ENCODE assay signal across 16 cellular contexts in genomic region chr16:350203-350602, GRCh38. TPM values are rescaled to one million over a fixed set of nuclear protein-coding genes. Genes with fewer than 3 reads are reported as not detected.
A peak's percentile ranks its signal among the peaks of the same experiment; 100 is the strongest.
DNase-seq lines count a peak whose midpoint lies in the region; ATAC-seq, FAIRE-seq and TF ChIP-seq lines count a peak whose summit lies in the region.
"Had no signal": no experiment of that assay in that cellular context is flagged by ENCODE, and none has a peak within 500 bp of the region (broad histone marks: within the 10 kb centered on the region; RNA-seq: fewer than 3 reads in every experiment).

No MANE protein-coding gene starts in this region.

- H3K4me3 ChIP-seq in CD4-positive, alpha-beta memory T cell (ENCODE audit: low read length in 2 of 2): no peak overlapping the region
- H3K4me3 ChIP-seq: adrenal gland, left lung had no signal

- H3K27me3 Mint-ChIP-seq in CD4-positive, alpha-beta memory T cell: no peaks in the 10 kb centered on the region
- no peaks in the 10 kb centered on the region for H3K27me3 Mint-ChIP-seq in activated CD8-positive, alpha-beta T cell treated with anti-CD3 and anti-CD28 coated beads, Interleukin-2, amount 10 ng/mL, durations not matched to agents 7 days and 5 days (ENCODE audit: low read depth)
- H3K27me3 Mint-ChIP-seq in naive thymus-derived CD8-positive, alpha-beta T cell: no peaks in the 10 kb centered on the region
- H3K27me3 Mint-ChIP-seq in activated CD4-positive, alpha-beta T cell treated with anti-CD3 and anti-CD28 coated beads, Interleukin-2, amount 10 ng/mL, durations not matched to agents 7 days and 5 days: no peaks in the 10 kb centered on the region
- H3K27me3 Mint-ChIP-seq: effector memory CD8-positive, alpha-beta T cell had no signal

- peaks cover 21 to 41% of the 10 kb centered on the region in 2 donors for H3K36me3 Mint-ChIP-seq in CD4-positive, alpha-beta memory T cell
- H3K36me3 Mint-ChIP-seq in activated CD8-positive, alpha-beta T cell treated with anti-CD3 and anti-CD28 coated beads, Interleukin-2, amount 10 ng/mL, durations not matched to agents 7 days and 5 days (ENCODE audit: low read depth): peaks cover 34% of the 10 kb centered on the region
- peaks cover 0 to 39% (median 5%) of the 10 kb centered on the region in 3 donors for H3K36me3 Mint-ChIP-seq in naive thymus-derived CD8-positive, alpha-beta T cell
- peaks cover 25% of the 10 kb centered on the region for H3K36me3 Mint-ChIP-seq in activated CD4-positive, alpha-beta T cell treated with anti-CD3 and anti-CD28 coated beads, Interleukin-2, amount 10 ng/mL, durations not matched to agents 7 days and 5 days (ENCODE audit: low read depth)

- TF ChIP-seq POLR2A in GM12891 (IDR thresholded peaks at IDR 0.05; ENCODE audit: low read depth, low read length): no peak

- H3K4me1 Mint-ChIP-seq in CD4-positive, alpha-beta memory T cell: peaks cover 37 to 82% (median 66%) of the 10 kb centered on the region in 4 donors
- H3K4me1 Mint-ChIP-seq in activated CD8-positive, alpha-beta T cell treated with anti-CD3 and anti-CD28 coated beads, Interleukin-2, amount 10 ng/mL, durations not matched to agents 7 days and 5 days (ENCODE audit: low read depth): peaks cover 56% of the 10 kb centered on the region
- peaks cover 30 to 75% (median 68%) of the 10 kb centered on the region in 4 donors for H3K4me1 Mint-ChIP-seq in naive thymus-derived CD8-positive, alpha-beta T cell
- H3K4me1 Mint-ChIP-seq in activated CD4-positive, alpha-beta T cell treated with anti-CD3 and anti-CD28 coated beads, Interleukin-2, amount 10 ng/mL, durations not matched to agents 7 days and 5 days: peaks cover 49% of the 10 kb centered on the region

- DNase-seq in CD4-positive, alpha-beta memory T cell: no peak
- DNase-seq in GM12891 (ENCODE audit: insufficient read length, low spot score): no peak
- DNase-seq in activated CD8-positive, alpha-beta T cell treated with anti-CD3 and anti-CD28 coated beads, Interleukin-2, amount 10 ng/mL, durations not matched to agents 7 days and 5 days: no peak
- DNase-seq in naive thymus-derived CD8-positive, alpha-beta T cell: no peak
- DNase-seq in effector CD8-positive, alpha-beta T cell (lab: John Stamatoyannopoulos, UW): no peak
- DNase-seq in activated CD4-positive, alpha-beta T cell treated with anti-CD3 and anti-CD28 coated beads, Interleukin-2, amount 10 ng/mL, durations not matched to agents 7 days and 5 days: no peak
- DNase-seq: adrenal gland; effector memory CD8-positive, alpha-beta T cell; left lung; NCI-H1930; NCI-H510A treated with DMSO at 0.1 percent for 48 hours; retina; stimulated activated CD4-positive, alpha-beta T cell treated with anti-CD3 and anti-CD28 coated beads, Interleukin-1b, Interleukin-23, amount 100 ng/mL, for 48 hours had no signal

- peak; percentile 45 for FAIRE-seq in GM12891 (lab: Jason Lieb, UNC)
- FAIRE-seq: H1 had no signal

- no peak for ATAC-seq in activated CD8-positive, alpha-beta T cell treated with anti-CD3 and anti-CD28 coated beads, Interleukin-2, amount 10 ng/mL, durations not matched to agents 7 days and 5 days
- ATAC-seq in naive thymus-derived CD8-positive, alpha-beta T cell: no peak
- no peak for ATAC-seq in HG02798 (IDR thresholded peaks at IDR 0.05; ENCODE audit: poor library complexity, unreplicated experiment)
- ATAC-seq: effector memory CD8-positive, alpha-beta T cell; left lung; SK-N-SH treated with all-trans-retinoic acid at 6 μM for 48 hours had no signal

- H3K9me3 ChIP-seq in CD4-positive, alpha-beta memory T cell (ENCODE audit: control insufficient read depth in 1 of 2, low read length in 2 of 2): no peaks in the 10 kb centered on the region
- H3K9me3 ChIP-seq: adrenal gland, left lung had no signal

- peak overlapping the region in 5 of 7 donors; percentile 48 to 82 (median 68) for H3K27ac Mint-ChIP-seq in CD4-positive, alpha-beta memory T cell
- H3K27ac Mint-ChIP-seq in activated CD8-positive, alpha-beta T cell treated with anti-CD3 and anti-CD28 coated beads, Interleukin-2, amount 10 ng/mL, durations not matched to agents 7 days and 5 days: no peak overlapping the region
- peak overlapping the region in 4 of 10 donors; percentile 35 to 65 (median 56) for H3K27ac Mint-ChIP-seq in naive thymus-derived CD8-positive, alpha-beta T cell
- no peak overlapping the region for H3K27ac Mint-ChIP-seq in activated CD4-positive, alpha-beta T cell treated with anti-CD3 and anti-CD28 coated beads, Interleukin-2, amount 10 ng/mL, durations not matched to agents 7 days and 5 days

- H3K36me3 ChIP-seq in CD4-positive, alpha-beta memory T cell (ENCODE audit: insufficient read depth, low read length): no peaks in the 10 kb centered on the region

- no peaks in the 10 kb centered on the region for H3K27me3 ChIP-seq in CD4-positive, alpha-beta memory T cell (ENCODE audit: insufficient read depth, low read length)
- H3K27me3 ChIP-seq: adrenal gland, left lung had no signal

- H3K27ac ChIP-seq in CD4-positive, alpha-beta memory T cell (ENCODE audit: low read depth, low read length): no peak overlapping the region
- H3K27ac ChIP-seq: left lung had no signal

- intact Hi-C loops in CD4-positive, alpha-beta memory T cell (cut with micrococcal nuclease): no loop called here

- POLR2A ChIA-PET in CD4-positive, alpha-beta memory T cell (lab: Charles Lee; ENCODE audit: partially characterized antibody): interaction anchor here (0.7 to 1.8 kb wide), 2 partner anchors 32 to 1915 kb away, joined by 3 to 4 read pairs; partner anchors contain the start of gene PGAP6
- POLR2A ChIA-PET in activated CD8-positive, alpha-beta T cell treated with anti-CD3 and anti-CD28 coated beads, Interleukin-2, amount 10 ng/mL, durations not matched to agents 7 days and 5 days (lab: Charles Lee): no interaction called here
- POLR2A ChIA-PET in naive thymus-derived CD8-positive, alpha-beta T cell (lab: Charles Lee): interaction anchor here (1.1 to 3.2 kb wide), 3 partner anchors 9 to 116 kb away, joined by 3 to 23 read pairs (median 3); partner anchors contain the start of gene FAM234A
- POLR2A ChIA-PET in activated CD4-positive, alpha-beta T cell treated with anti-CD3 and anti-CD28 coated beads, Interleukin-2, amount 10 ng/mL, durations not matched to agents 7 days and 5 days (lab: Charles Lee): no interaction called here

- H3K4me1 ChIP-seq in CD4-positive, alpha-beta memory T cell (ENCODE audit: insufficient read depth, low read length): peaks cover 80% of the 10 kb centered on the region

- CTCF ChIA-PET in CD4-positive, alpha-beta memory T cell (lab: Charles Lee; ENCODE audit: partially characterized antibody): interaction anchor here (0.7 to 2.1 kb wide), 3 partner anchors 17 to 144 kb away, joined by 3 to 10 read pairs (median 4); partner anchors contain the start of gene FAM234A
- CTCF ChIA-PET in activated CD8-positive, alpha-beta T cell treated with anti-CD3 and anti-CD28 coated beads, Interleukin-2, amount 10 ng/mL, durations not matched to agents 7 days and 5 days (lab: Charles Lee): interaction anchor here (0.5 to 2.5 kb wide), 9 partner anchors 8 to 313 kb away, joined by 3 to 10 read pairs (median 3); partner anchors contain the start of gene FAM234A
- CTCF ChIA-PET in activated CD4-positive, alpha-beta T cell treated with anti-CD3 and anti-CD28 coated beads, Interleukin-2, amount 10 ng/mL, durations not matched to agents 7 days and 5 days (lab: Charles Lee): interaction anchor here (1.3 to 1.7 kb wide), 2 partner anchors 28 to 115 kb away, joined by 3 to 4 read pairs; partner anchors contain the start of gene FAM234A

- peak overlapping the region; percentile 25 to 93 (median 50) for H3K4me3 Mint-ChIP-seq in CD4-positive, alpha-beta memory T cell
- peak overlapping the region; percentile 44 for H3K4me3 Mint-ChIP-seq in activated CD8-positive, alpha-beta T cell treated with anti-CD3 and anti-CD28 coated beads, Interleukin-2, amount 10 ng/mL, durations not matched to agents 7 days and 5 days
- H3K4me3 Mint-ChIP-seq in naive thymus-derived CD8-positive, alpha-beta T cell: peak overlapping the region; percentile 3 to 95 (median 74)
- H3K4me3 Mint-ChIP-seq in activated CD4-positive, alpha-beta T cell treated with anti-CD3 and anti-CD28 coated beads, Interleukin-2, amount 10 ng/mL, durations not matched to agents 7 days and 5 days: no peak overlapping the region

- H3K9me3 Mint-ChIP-seq in CD4-positive, alpha-beta memory T cell: no peaks in the 10 kb centered on the region
- no peaks in the 10 kb centered on the region for H3K9me3 Mint-ChIP-seq in activated CD8-positive, alpha-beta T cell treated with anti-CD3 and anti-CD28 coated beads, Interleukin-2, amount 10 ng/mL, durations not matched to agents 7 days and 5 days (ENCODE audit: insufficient read depth)
- no peaks in the 10 kb centered on the region for H3K9me3 Mint-ChIP-seq in naive thymus-derived CD8-positive, alpha-beta T cell
- no peaks in the 10 kb centered on the region for H3K9me3 Mint-ChIP-seq in activated CD4-positive, alpha-beta T cell treated with anti-CD3 and anti-CD28 coated beads, Interleukin-2, amount 10 ng/mL, durations not matched to agents 7 days and 5 days
- H3K9me3 Mint-ChIP-seq: effector memory CD8-positive, alpha-beta T cell had no signal

RNA-seq across cellular contexts. Expression of gene AXIN1, which starts 2.3 kb away (rescaled TPM):
- 10 to 100 TPM; 40.3 to 43.0 TPM for total RNA-seq in CD4-positive, alpha-beta memory T cell
- 1 to 10 TPM in 1 of 2 donors, under 1 TPM in 1; 0.67 to 6.0 TPM for polyA plus RNA-seq in CD4-positive, alpha-beta memory T cell
- 13.5 TPM for polyA plus RNA-seq in GM12891 (2012; ENCODE audit: low read depth, missing spikeins)
- 10 to 100 TPM; 25.1 to 26.1 TPM for total RNA-seq in activated CD8-positive, alpha-beta T cell treated with anti-CD3 and anti-CD28 coated beads, Interleukin-2, amount 10 ng/mL, durations not matched to agents 7 days and 5 days
- total RNA-seq in naive thymus-derived CD8-positive, alpha-beta T cell: 10 to 100 TPM; 40.7 to 44.0 TPM
- polyA plus RNA-seq in naive thymus-derived CD8-positive, alpha-beta T cell: 1 to 10 TPM; 1.6 to 4.1 (median 2.2) TPM
- 10 to 100 TPM; 25.5 to 30.6 TPM for total RNA-seq in activated CD4-positive, alpha-beta T cell treated with anti-CD3 and anti-CD28 coated beads, Interleukin-2, amount 10 ng/mL, durations not matched to agents 7 days and 5 days

RNA-seq across cellular contexts. Expression of gene MRPL28, which starts 20.1 kb away (rescaled TPM):
- 10 to 100 TPM; 27.9 to 29.2 TPM for total RNA-seq in CD4-positive, alpha-beta memory T cell
- 10 to 100 TPM; 58.6 to 59.2 TPM for polyA plus RNA-seq in CD4-positive, alpha-beta memory T cell
- 62.7 TPM for polyA plus RNA-seq in GM12891 (2012; ENCODE audit: low read depth, missing spikeins)
- 10 to 100 TPM; 95.3 to 95.8 TPM for total RNA-seq in activated CD8-positive, alpha-beta T cell treated with anti-CD3 and anti-CD28 coated beads, Interleukin-2, amount 10 ng/mL, durations not matched to agents 7 days and 5 days
- total RNA-seq in naive thymus-derived CD8-positive, alpha-beta T cell: 10 to 100 TPM; 32.4 to 33.3 TPM
- polyA plus RNA-seq in naive thymus-derived CD8-positive, alpha-beta T cell: 10 to 100 TPM; 57.4 to 66.6 (median 64.7) TPM
- 10 to 100 TPM; 78.4 to 80.0 TPM for total RNA-seq in activated CD4-positive, alpha-beta T cell treated with anti-CD3 and anti-CD28 coated beads, Interleukin-2, amount 10 ng/mL, durations not matched to agents 7 days and 5 days

RNA-seq across cellular contexts. Expression of gene PGAP6, which starts 31.6 kb away (rescaled TPM):
- 10 to 100 TPM; 72.2 to 73.5 TPM for total RNA-seq in CD4-positive, alpha-beta memory T cell
- polyA plus RNA-seq in CD4-positive, alpha-beta memory T cell: 10 to 100 TPM; 22.7 to 40.5 TPM
- 19.7 TPM for polyA plus RNA-seq in GM12891 (2012; ENCODE audit: low read depth, missing spikeins)
- 10 to 100 TPM; 80.6 to 85.8 TPM for total RNA-seq in activated CD8-positive, alpha-beta T cell treated with anti-CD3 and anti-CD28 coated beads, Interleukin-2, amount 10 ng/mL, durations not matched to agents 7 days and 5 days
- total RNA-seq in naive thymus-derived CD8-positive, alpha-beta T cell: 10 to 100 TPM; 80.1 to 80.4 TPM
- polyA plus RNA-seq in naive thymus-derived CD8-positive, alpha-beta T cell: 10 to 100 TPM; 19.5 to 38.1 (median 22.0) TPM
- total RNA-seq in activated CD4-positive, alpha-beta T cell treated with anti-CD3 and anti-CD28 coated beads, Interleukin-2, amount 10 ng/mL, durations not matched to agents 7 days and 5 days: 10 to 100 TPM; 85.2 to 99.2 TPM

RNA-seq across cellular contexts. Expression of gene NME4, which starts 46.8 kb away (rescaled TPM):
- total RNA-seq in CD4-positive, alpha-beta memory T cell: 10 to 100 TPM; 34.9 to 35.4 TPM
- 10 to 100 TPM; 54.4 to 61.7 TPM for polyA plus RNA-seq in CD4-positive, alpha-beta memory T cell
- polyA plus RNA-seq in GM12891 (2012; ENCODE audit: low read depth, missing spikeins): 97.2 TPM
- total RNA-seq in activated CD8-positive, alpha-beta T cell treated with anti-CD3 and anti-CD28 coated beads, Interleukin-2, amount 10 ng/mL, durations not matched to agents 7 days and 5 days: 1 to 10 TPM; 5.2 to 6.8 TPM
- total RNA-seq in naive thymus-derived CD8-positive, alpha-beta T cell: 10 to 100 TPM; 29.7 to 33.2 TPM
- 10 to 100 TPM; 38.9 to 61.9 (median 60.7) TPM for polyA plus RNA-seq in naive thymus-derived CD8-positive, alpha-beta T cell
- total RNA-seq in activated CD4-positive, alpha-beta T cell treated with anti-CD3 and anti-CD28 coated beads, Interleukin-2, amount 10 ng/mL, durations not matched to agents 7 days and 5 days: 10 to 100 TPM; 27.0 to 30.9 TPM

RNA-seq across cellular contexts. Expression of gene DECR2, which starts 51.5 kb away (rescaled TPM):
- 1 to 10 TPM; 5.1 to 7.3 TPM for total RNA-seq in CD4-positive, alpha-beta memory T cell
- 1 to 10 TPM; 3.4 to 4.1 TPM for polyA plus RNA-seq in CD4-positive, alpha-beta memory T cell
- 8.3 TPM for polyA plus RNA-seq in GM12891 (2012; ENCODE audit: low read depth, missing spikeins)
- total RNA-seq in activated CD8-positive, alpha-beta T cell treated with anti-CD3 and anti-CD28 coated beads, Interleukin-2, amount 10 ng/mL, durations not matched to agents 7 days and 5 days: 1 to 10 TPM; 4.7 to 6.3 TPM
- total RNA-seq in naive thymus-derived CD8-positive, alpha-beta T cell: 10 to 100 TPM in 1 of 2 experiments, 1 to 10 TPM in 1; 8.5 to 10.8 TPM
- polyA plus RNA-seq in naive thymus-derived CD8-positive, alpha-beta T cell: 10 to 100 TPM in 1 of 3 donors, 1 to 10 TPM in 2; 7.4 to 12.2 (median 8.5) TPM
- total RNA-seq in activated CD4-positive, alpha-beta T cell treated with anti-CD3 and anti-CD28 coated beads, Interleukin-2, amount 10 ng/mL, durations not matched to agents 7 days and 5 days: 1 to 10 TPM; 5.3 to 6.9 TPM

Comparison
In these comparisons a context has a peak if more than half of its experiments do, and no peak if none do; other contexts are left out.
1. H3K27ac Mint-ChIP-seq: peak in CD4-positive, alpha-beta memory T cell (5 of 7); none in activated CD8-positive, alpha-beta T cell treated with anti-CD3 and anti-CD28 coated beads, Interleukin-2, amount 10 ng/mL, durations not matched to agents 7 days and 5 days (single experiment) and activated CD4-positive, alpha-beta T cell treated with anti-CD3 and anti-CD28 coated beads, Interleukin-2, amount 10 ng/mL, durations not matched to agents 7 days and 5 days (single experiment).
2. POLR2A ChIA-PET loops: an anchor here in CD4-positive, alpha-beta memory T cell (0.7 to 1.8 kb wide) and naive thymus-derived CD8-positive, alpha-beta T cell (1.1 to 3.2 kb wide); none called in activated CD8-positive, alpha-beta T cell treated with anti-CD3 and anti-CD28 coated beads, Interleukin-2, amount 10 ng/mL, durations not matched to agents 7 days and 5 days and activated CD4-positive, alpha-beta T cell treated with anti-CD3 and anti-CD28 coated beads, Interleukin-2, amount 10 ng/mL, durations not matched to agents 7 days and 5 days.